In the genomic region with DNA sequence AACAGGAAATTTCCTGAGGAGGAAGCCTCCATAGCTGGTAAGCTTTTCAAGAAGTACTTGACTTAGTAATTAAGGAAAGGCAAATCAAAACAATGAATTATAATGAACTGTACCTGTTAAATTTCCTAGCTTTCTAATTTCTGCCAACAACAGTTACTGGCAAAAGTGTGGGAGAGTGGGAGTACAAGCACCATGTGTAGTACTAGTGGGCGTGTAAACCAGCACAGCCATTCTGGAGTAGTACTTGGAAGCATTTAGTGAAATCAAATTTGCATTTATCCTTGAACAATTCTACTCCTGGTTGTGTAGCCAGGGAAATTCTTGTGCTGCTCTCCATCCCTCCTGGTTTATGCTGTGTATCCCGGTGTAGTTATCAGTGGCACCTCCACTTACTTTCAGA, we compare ENCODE assay signal across 7 cellular contexts.
"Had no signal": no experiment of that assay in that cellular context is flagged by ENCODE, and none has a peak within 500 bp of the region (broad histone marks: within the 10 kb centered on the region; RNA-seq: fewer than 3 reads in every experiment).

No MANE protein-coding gene starts in this region.

- ATAC-seq: GM23338, K562 had no signal

- H3K4me3 ChIP-seq: GM23338, K562 had no signal

- DNase-seq: H9, HCEC 1CT, HFFc6, IMR-90, KG1 had no signal
